ENCODE assay signal across 14 cellular contexts in genomic region chr13:29589234-29589633, GRCh38. TPM values are rescaled to one million over a fixed set of nuclear protein-coding genes. Genes with fewer than 3 reads are reported as not detected.
A peak's percentile ranks its signal among the peaks of the same experiment; 100 is the strongest.
DNase-seq lines count a peak whose midpoint lies in the region; ATAC-seq, FAIRE-seq and TF ChIP-seq lines count a peak whose summit lies in the region.
"Had no signal": no experiment of that assay in that cellular context is flagged by ENCODE, and none has a peak within 500 bp of the region (broad histone marks: within the 10 kb centered on the region; RNA-seq: fewer than 3 reads in every experiment).

No MANE protein-coding gene starts in this region.

- H3K27ac ChIP-seq in kidney (ENCODE audit: low read depth in 2 of 2, low read length in 2 of 2) = peak overlapping the region; percentile 52 to 59
- H3K27ac ChIP-seq: lower lobe of right lung had no signal

- DNase-seq in ACHN (peak; percentile 48), HK-2 (ENCODE audit: unreplicated experiment) (peak; percentile 36), astrocyte of the hippocampus (ENCODE audit: low read depth, low spot score) (peak; percentile 77), kidney (no peak), anterior cingulate cortex (lab: John Stamatoyannopoulos, UW) (no peak), NCI-H748 (lab: John Stamatoyannopoulos, UW; ENCODE audit: unreplicated experiment) (no peak)
- DNase-seq in stimulated activated naive CD4-positive, alpha-beta T cell (lab: John Stamatoyannopoulos, UW) = no peak
- DNase-seq: activated CD4-positive, alpha-beta T cell treated with anti-CD3 and anti-CD28 coated beads for 4 hours; cerebellar nuclear complex; lower lobe of right lung; NCI-H2171 treated with DMSO at 0.1 percent for 48 hours; posterior cingulate gyrus; SHP77 treated with DMSO at 0.1 percent for 48 hours had no signal

- intact Hi-C loops in kidney (cut with DNase I) = no loop called here

- H3K4me1 ChIP-seq in kidney (ENCODE audit: control insufficient read depth in 1 of 2, insufficient read depth in 1 of 2, low read depth in 1 of 2, low read length in 2 of 2) = peaks cover 0 to 8% of the 10 kb centered on the region in 2 donors

- no peak for TF ChIP-seq CTCF in kidney (IDR thresholded peaks at IDR 0.05; ENCODE audit: borderline replicate concordance, extremely low read depth, insufficient read depth)

- no peak for ATAC-seq in GM21786 (IDR thresholded peaks at IDR 0.05; ENCODE audit: unreplicated experiment)
- ATAC-seq: lower lobe of right lung had no signal

- no peak overlapping the region for H3K9ac ChIP-seq in kidney (ENCODE audit: low read length in 2 of 2)

- H3K4me3 ChIP-seq in kidney (ENCODE audit: low read length in 2 of 2) = no peak overlapping the region
- H3K4me3 ChIP-seq: lower lobe of right lung had no signal

- no peaks in the 10 kb centered on the region for H3K9me3 ChIP-seq in kidney (ENCODE audit: control insufficient read depth in 1 of 2, low read length in 2 of 2)
- H3K9me3 ChIP-seq: lower lobe of right lung had no signal

- H3K36me3 ChIP-seq in kidney (ENCODE audit: control insufficient read depth in 1 of 2, insufficient read depth in 2 of 2, low read length in 2 of 2) = no peaks in the 10 kb centered on the region
- H3K36me3 ChIP-seq: lower lobe of right lung had no signal

- no peak for FAIRE-seq in kidney (lab: Jason Lieb, UNC)

- in situ Hi-C loops in ACHN (cut with HindIII; ENCODE audit: low pct_ligation_motif_present, low pct_unique_long_range_greater_than_20kb, low sequenced_read_pairs) = no loop called here

RNA-seq across cellular contexts. Expression of gene SLC7A1, which starts 6.3 kb away (rescaled TPM):
- 64.5 TPM for total RNA-seq in kidney
- polyA plus RNA-seq in kidney (ENCODE audit: insufficient read depth, low read depth, low replicate concordance) = 2.8 TPM

Comparison
In these comparisons a context has a peak if more than half of its experiments do, and no peak if none do; other contexts are left out.
1. DNase-seq: peak in ACHN (single experiment), HK-2 (single experiment) and astrocyte of the hippocampus (single experiment); none in kidney (single experiment), anterior cingulate cortex (0 of 58), stimulated activated naive CD4-positive, alpha-beta T cell (0 of 6) and NCI-H748 (single experiment).